Comparison of ENCODE assay signal across 21 cellular contexts in the genomic region with DNA sequence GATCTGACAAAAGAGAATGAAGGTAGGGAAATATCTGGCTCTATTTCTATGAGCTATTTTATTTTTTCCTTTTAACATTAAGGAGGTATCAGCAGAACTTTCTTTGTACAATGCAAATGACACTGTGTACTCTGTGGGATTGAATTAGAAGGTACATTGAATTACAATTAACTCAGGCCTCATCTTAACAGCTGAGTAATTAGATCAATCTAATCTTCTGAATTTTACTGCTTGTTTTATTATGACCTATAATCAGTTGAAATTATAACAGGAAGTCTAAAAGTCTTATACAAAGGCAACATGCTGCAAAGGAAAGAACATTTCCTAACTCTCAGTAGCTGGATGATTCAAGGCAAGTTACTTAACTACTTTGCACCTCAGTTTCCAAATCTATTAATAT.
DNase-seq lines count a peak whose midpoint lies in the region; ATAC-seq lines count a peak whose summit lies in the region.
"Had no signal": no experiment of that assay in that cellular context is flagged by ENCODE, and none has a peak within 500 bp of the region (broad histone marks: within the 10 kb centered on the region; RNA-seq: fewer than 3 reads in every experiment).

No MANE protein-coding gene starts in this region.

- no peaks in the 10 kb centered on the region for H3K9me3 Mint-ChIP-seq in activated naive CD8-positive, alpha-beta T cell treated with anti-CD3 and anti-CD28 coated beads, Interleukin-2, amount 50 U/mL, for 24 hours
- no peaks in the 10 kb centered on the region for H3K9me3 Mint-ChIP-seq in stimulated activated memory B cell treated with anti-CD40 and anti-IgM and Interleukin-4, amounts not matched to agents 10 μg/mL and 1 μg/mL and 100 μg/mL, for 72 hours
- H3K9me3 Mint-ChIP-seq: CD4-positive, alpha-beta T cell had no signal

- intact Hi-C loops in left colon (cut with DNase I, micrococcal nuclease): no loop called here

- DNase-seq in NOMO-1 treated with DMSO at 0.1 percent for 48 hours (lab: John Stamatoyannopoulos, UW; ENCODE audit: unreplicated experiment): peak; percentile 11
- DNase-seq in NOMO-1 treated with dmso at 0.1 percent for 144 hours (lab: John Stamatoyannopoulos, UW; ENCODE audit: unreplicated experiment): no peak
- DNase-seq in NCI-H69 (lab: John Stamatoyannopoulos, UW): peak; percentile 64
- no peak for DNase-seq in left colon
- DNase-seq in activated naive CD8-positive, alpha-beta T cell treated with anti-CD3 and anti-CD28 coated beads, Interleukin-2, amount 50 U/mL, for 24 hours: no peak
- DNase-seq in effector CD8-positive, alpha-beta T cell (lab: John Stamatoyannopoulos, UW): no peak
- DNase-seq: CD4-positive, alpha-beta T cell; GM23248; H7; Karpas-422; NCI-H1105 treated with DMSO at 0.1 percent for 48 hours; NCI-H146; NCI-H2029; NCI-H446; NCI-H524 treated with DMSO at 0.1 percent for 48 hours; NCI-H82; OCI-M1; Peyer's patch; SIG-M5 had no signal

- H3K27me3 Mint-ChIP-seq in activated naive CD8-positive, alpha-beta T cell treated with anti-CD3 and anti-CD28 coated beads, Interleukin-2, amount 50 U/mL, for 24 hours: no peaks in the 10 kb centered on the region
- H3K27me3 Mint-ChIP-seq in stimulated activated memory B cell treated with anti-CD40 and anti-IgM and Interleukin-4, amounts not matched to agents 10 μg/mL and 1 μg/mL and 100 μg/mL, for 72 hours: no peaks in the 10 kb centered on the region
- H3K27me3 Mint-ChIP-seq: CD4-positive, alpha-beta T cell had no signal

- H3K4me3 Mint-ChIP-seq in activated naive CD8-positive, alpha-beta T cell treated with anti-CD3 and anti-CD28 coated beads, Interleukin-2, amount 50 U/mL, for 24 hours: no peak overlapping the region
- H3K4me3 Mint-ChIP-seq in stimulated activated memory B cell treated with anti-CD40 and anti-IgM and Interleukin-4, amounts not matched to agents 10 μg/mL and 1 μg/mL and 100 μg/mL, for 72 hours: no peak overlapping the region
- H3K4me3 Mint-ChIP-seq: CD4-positive, alpha-beta T cell had no signal

- H3K36me3 Mint-ChIP-seq in activated naive CD8-positive, alpha-beta T cell treated with anti-CD3 and anti-CD28 coated beads, Interleukin-2, amount 50 U/mL, for 24 hours (ENCODE audit: low read depth): no peaks in the 10 kb centered on the region
- H3K36me3 Mint-ChIP-seq in stimulated activated memory B cell treated with anti-CD40 and anti-IgM and Interleukin-4, amounts not matched to agents 10 μg/mL and 1 μg/mL and 100 μg/mL, for 72 hours: peaks cover 15% of the 10 kb centered on the region

- peak; percentile 83 for ATAC-seq in left colon
- no peak for ATAC-seq in activated naive CD8-positive, alpha-beta T cell treated with anti-CD3 and anti-CD28 coated beads, Interleukin-2, amount 50 U/mL, for 24 hours
- no peak for ATAC-seq in stimulated activated memory B cell treated with anti-CD40 and anti-IgM and Interleukin-4, amounts not matched to agents 10 μg/mL and 1 μg/mL and 100 μg/mL, for 72 hours
- ATAC-seq: HepG2 had no signal

- H3K27ac Mint-ChIP-seq in activated naive CD8-positive, alpha-beta T cell treated with anti-CD3 and anti-CD28 coated beads, Interleukin-2, amount 50 U/mL, for 24 hours: no peak overlapping the region
- H3K27ac Mint-ChIP-seq in stimulated activated memory B cell treated with anti-CD40 and anti-IgM and Interleukin-4, amounts not matched to agents 10 μg/mL and 1 μg/mL and 100 μg/mL, for 72 hours: no peak overlapping the region
- H3K27ac Mint-ChIP-seq: CD4-positive, alpha-beta T cell had no signal

- H3K4me1 Mint-ChIP-seq in activated naive CD8-positive, alpha-beta T cell treated with anti-CD3 and anti-CD28 coated beads, Interleukin-2, amount 50 U/mL, for 24 hours: peaks cover 3% of the 10 kb centered on the region
- no peaks in the 10 kb centered on the region for H3K4me1 Mint-ChIP-seq in stimulated activated memory B cell treated with anti-CD40 and anti-IgM and Interleukin-4, amounts not matched to agents 10 μg/mL and 1 μg/mL and 100 μg/mL, for 72 hours

Comparison
In these comparisons a context has a peak if more than half of its experiments do, and no peak if none do; other contexts are left out.
1. DNase-seq: peak in NOMO-1 treated with DMSO at 0.1 percent for 48 hours (single experiment) and NCI-H69 (single experiment); none in NOMO-1 treated with dmso at 0.1 percent for 144 hours (single experiment), left colon (0 of 2), activated naive CD8-positive, alpha-beta T cell treated with anti-CD3 and anti-CD28 coated beads, Interleukin-2, amount 50 U/mL, for 24 hours (single experiment) and effector CD8-positive, alpha-beta T cell (single experiment).